In genomic region chr9:74555625-74556024, GRCh38 we compare ENCODE assay signal across 20 cellular contexts. TPM values are rescaled to one million over a fixed set of nuclear protein-coding genes. Genes with fewer than 3 reads are reported as not detected.
DNase-seq lines count a peak whose midpoint lies in the region; TF ChIP-seq lines count a peak whose summit lies in the region.
"Had no signal": no experiment of that assay in that cellular context is flagged by ENCODE, and none has a peak within 500 bp of the region (broad histone marks: within the 10 kb centered on the region; RNA-seq: fewer than 3 reads in every experiment).

No MANE protein-coding gene starts in this region.

- no peak overlapping the region for H4K91ac ChIP-seq in trophoblast cell (ENCODE audit: low read depth, low read length)

- peaks cover 75% of the 10 kb centered on the region for H3K4me1 ChIP-seq in BLaER1
- peaks cover 0 to 31% (median 12%) of the 10 kb centered on the region in 5 donors for H3K4me1 ChIP-seq in subcutaneous abdominal adipose tissue (ENCODE audit: control insufficient read depth in 5 of 5, insufficient read depth in 5 of 5, low read length in 5 of 5)
- H3K4me1 ChIP-seq in trophoblast cell (ENCODE audit: control insufficient read depth in 1 of 2, insufficient read depth in 2 of 2, low read length in 2 of 2): peaks cover 0 to 2% of the 10 kb centered on the region in 2 experiments

- peak overlapping the region; percentile 82; the same call in 1 of the 2 replicates for H3K27ac ChIP-seq in BLaER1
- H3K27ac ChIP-seq in dorsolateral prefrontal cortex: peak overlapping the region in 31 of 59 donors; percentile 16 to 85 (median 67)
- H3K27ac ChIP-seq in subcutaneous abdominal adipose tissue (ENCODE audit: low read depth, low read length): peak overlapping the region; percentile 54
- no peak overlapping the region for H3K27ac ChIP-seq in trophoblast cell (ENCODE audit: low read depth, low read length)

- intact Hi-C loops in dorsolateral prefrontal cortex (cut with DNase I): no loop called here

- no peak overlapping the region for H3K4ac ChIP-seq in trophoblast cell (ENCODE audit: low read depth, low read length)

- DNase-seq in NCI-H526 (lab: John Stamatoyannopoulos, UW) (peak; percentile 48 to 59), dorsolateral prefrontal cortex (no peak), trophoblast cell (no peak)
- DNase-seq in activated naive CD4-positive, alpha-beta T cell treated with anti-CD3 and anti-CD28 coated beads, Interleukin-2, amount 50 U/mL, for 16 hours: no peak
- DNase-seq: CD4-positive, CD25-positive, alpha-beta regulatory T cell; CD8-positive, alpha-beta memory T cell; COR-L47; DMS 273 treated with DMSO at 0.1 percent for 48 hours; DMS53; DND-41; EL; GOT3; H7 had no signal

- H3K36me3 ChIP-seq in BLaER1 (peaks cover 55% of the 10 kb centered on the region; the same call in 1 of the 2 replicates), subcutaneous abdominal adipose tissue (ENCODE audit: control insufficient read depth in 5 of 5, insufficient read depth in 5 of 5, low read length in 5 of 5) (no peaks in the 10 kb centered on the region), trophoblast cell (ENCODE audit: control insufficient read depth in 1 of 2, insufficient read depth in 2 of 2, low read length in 2 of 2) (no peaks in the 10 kb centered on the region)

- no peak overlapping the region for H2BK12ac ChIP-seq in trophoblast cell (ENCODE audit: low read length)

- H3K18ac ChIP-seq in trophoblast cell (ENCODE audit: low read length): no peak overlapping the region

- H3K14ac ChIP-seq in trophoblast cell (ENCODE audit: low read length): no peak overlapping the region

- no peak overlapping the region for H2BK5ac ChIP-seq in trophoblast cell (ENCODE audit: low read depth, low read length, poor library complexity)

- H3K9me3 ChIP-seq in BLaER1: peaks cover under 1% of the 10 kb centered on the region; the same call in 1 of the 2 replicates
- no peaks in the 10 kb centered on the region for H3K9me3 ChIP-seq in subcutaneous abdominal adipose tissue (ENCODE audit: control insufficient read depth in 5 of 5, low read length in 5 of 5)
- no peaks in the 10 kb centered on the region for H3K9me3 ChIP-seq in trophoblast cell (ENCODE audit: insufficient read depth, low read depth, low read length)

- no peak overlapping the region for H2AFZ ChIP-seq in trophoblast cell (ENCODE audit: insufficient read depth, low read length, poor library complexity)

- no peaks in the 10 kb centered on the region for H3K79me1 ChIP-seq in trophoblast cell (ENCODE audit: low read length)

- H4K20me1 ChIP-seq in BLaER1: no peaks in the 10 kb centered on the region

- no peak overlapping the region for H3K9ac ChIP-seq in BLaER1
- H3K9ac ChIP-seq in subcutaneous abdominal adipose tissue (ENCODE audit: low read length in 5 of 5): no peak overlapping the region
- H3K9ac ChIP-seq in trophoblast cell (ENCODE audit: low read length): no peak overlapping the region

- H2AK5ac ChIP-seq in trophoblast cell (ENCODE audit: low read length): no peak overlapping the region

- no peak overlapping the region for H3K4me3 ChIP-seq in BLaER1
- peak overlapping the region in 32 of 59 donors; percentile 7 to 55 (median 31) for H3K4me3 ChIP-seq in dorsolateral prefrontal cortex
- H3K4me3 ChIP-seq in subcutaneous abdominal adipose tissue (ENCODE audit: low read depth in 1 of 5, low read length in 5 of 5): no peak overlapping the region
- H3K4me3 ChIP-seq in trophoblast cell (ENCODE audit: low read depth, low read length): no peak overlapping the region
- H3K4me3 ChIP-seq: GM12878 had no signal

- no peaks in the 10 kb centered on the region for H3K79me2 ChIP-seq in trophoblast cell (ENCODE audit: control insufficient read depth, insufficient read depth, low read length, poor library complexity)

- H3K23ac ChIP-seq in trophoblast cell (ENCODE audit: low read length): no peak overlapping the region

- WGBS in trophoblast cell (ENCODE audit: extremely low coverage, insufficient coverage, insufficient read length): 100% methylated on average over 1 of the region's 4 CpGs

- H3K27me3 ChIP-seq in BLaER1 (no peaks in the 10 kb centered on the region), dorsolateral prefrontal cortex (no peaks in the 10 kb centered on the region), subcutaneous abdominal adipose tissue (ENCODE audit: control insufficient read depth in 5 of 5, insufficient read depth in 4 of 5, low read length in 5 of 5) (no peaks in the 10 kb centered on the region), trophoblast cell (ENCODE audit: insufficient read depth, low read length) (no peaks in the 10 kb centered on the region)

- no peak overlapping the region for H4K12ac ChIP-seq in trophoblast cell (ENCODE audit: low read depth, low read length)

- H2BK120ac ChIP-seq in trophoblast cell (ENCODE audit: insufficient read depth, low read length, poor library complexity): no peak overlapping the region

- no peak for TF ChIP-seq CTCF in dorsolateral prefrontal cortex (IDR thresholded peaks at IDR 0.05 in 54 of 56, conservative IDR thresholded peaks at IDR 0.05 in 2 of 56; ENCODE audit: low read depth in 1 of 56, partially characterized antibody in 56 of 56)

- H3K4me2 ChIP-seq in BLaER1 (no peak overlapping the region; the same call in 1 of the 2 replicates), trophoblast cell (ENCODE audit: low read length) (no peak overlapping the region)

- H4K8ac ChIP-seq in trophoblast cell (ENCODE audit: low read depth, low read length): no peak overlapping the region

RNA-seq across cellular contexts. Expression of gene RORB, which starts 58.5 kb away (rescaled TPM):
- total RNA-seq in dorsolateral prefrontal cortex: 100 to 1,000 TPM in 1 of 120 experiments, 10 to 100 TPM in 119; 17.7 to 126 (median 52.6) TPM
- 0.05 and 0.14 TPM in 2 replicates for polyA plus RNA-seq in trophoblast cell (2013)
- total RNA-seq: A172; B cell; CD4-positive, CD25-positive, alpha-beta regulatory T cell; CD8-positive, alpha-beta memory T cell; G401; HepG2 had no signal
- polyA plus RNA-seq: CD4-positive, CD25-positive, alpha-beta regulatory T cell; HepG2 had no signal

Comparison
In these comparisons a context has a peak if more than half of its experiments do, and no peak if none do; other contexts are left out.
1. H3K4me3 ChIP-seq: peak in dorsolateral prefrontal cortex (32 of 59); none in BLaER1 (single experiment), subcutaneous abdominal adipose tissue (0 of 5) and trophoblast cell (single experiment).
2. DNase-seq: peak in NCI-H526 (2 of 2); none in dorsolateral prefrontal cortex (0 of 10), activated naive CD4-positive, alpha-beta T cell treated with anti-CD3 and anti-CD28 coated beads, Interleukin-2, amount 50 U/mL, for 16 hours (single experiment) and trophoblast cell (0 of 2).